8 cellular contexts compared by ENCODE assay signal in the genomic region with DNA sequence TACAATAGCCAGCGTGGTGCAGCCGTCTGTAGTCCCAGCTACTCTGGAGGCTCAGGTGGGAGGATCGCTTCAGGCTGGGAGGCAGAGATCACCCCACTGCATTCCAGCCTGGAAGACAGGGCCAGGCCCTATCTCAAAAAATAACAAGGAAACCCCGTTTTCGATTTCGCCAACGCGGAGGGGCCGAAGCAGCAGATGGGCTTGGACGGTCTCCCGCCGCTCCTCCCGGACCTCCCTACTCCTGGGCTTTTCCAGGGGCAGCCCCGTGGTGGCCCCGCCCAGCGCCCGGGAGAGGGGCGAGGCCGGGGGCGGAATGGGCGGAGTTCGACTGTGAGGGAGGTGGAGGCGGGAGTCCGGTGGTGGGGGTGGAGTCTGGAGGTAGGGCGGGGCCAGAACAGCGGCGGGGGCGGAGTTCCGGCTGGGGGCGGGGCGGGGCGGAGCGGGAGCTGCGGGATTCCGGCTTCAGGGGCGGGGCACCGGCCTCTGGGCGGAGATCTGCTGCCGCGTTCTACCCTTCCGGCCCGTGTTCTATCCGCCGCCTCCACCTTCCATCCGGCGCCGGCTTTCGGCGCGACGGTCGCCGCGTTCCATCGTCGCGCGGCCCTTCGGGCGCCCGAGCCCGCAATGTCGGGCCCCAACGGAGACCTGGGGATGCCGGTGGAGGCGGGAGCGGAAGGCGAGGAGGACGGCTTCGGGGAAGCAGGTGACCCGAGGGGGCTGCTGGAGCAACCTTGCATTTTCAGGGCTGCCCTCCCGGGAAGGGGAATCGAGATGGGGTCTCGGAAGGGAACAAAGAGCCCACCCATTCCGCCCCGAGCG. TPM values are rescaled to one million over a fixed set of nuclear protein-coding genes. Genes with fewer than 3 reads are reported as not detected.
DNase-seq lines count a peak whose midpoint lies in the region; ATAC-seq, FAIRE-seq and TF ChIP-seq lines count a peak whose summit lies in the region.

A gene with protein sequence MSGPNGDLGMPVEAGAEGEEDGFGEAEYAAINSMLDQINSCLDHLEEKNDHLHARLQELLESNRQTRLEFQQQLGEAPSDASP (plus strand): TSS at position 482 of the 819 bp plus-strand sequence. CDS start 143 bp downstream, at position 625.

- peak within 1 kb of the TSS; percentile 85 for H3K4me3 ChIP-seq in coronary artery

- DNase-seq in AG20443 (ENCODE audit: low spot score) (peak; percentile 100), GM19239 (ENCODE audit: insufficient read length, low spot score) (peak; percentile 99), NCI-H69 (lab: John Stamatoyannopoulos, UW) (peak; percentile 97), coronary artery (ENCODE audit: low spot score) (peak; percentile 97), left kidney (ENCODE audit: low read depth, low spot score) (peak; percentile 98)
- DNase-seq in activated CD4-positive, alpha-beta T cell treated with anti-CD3 and anti-CD28 coated beads, Interleukin-2, amount 10 ng/mL, durations not matched to agents 7 days and 5 days = peak; percentile 94
- peak; percentile 94 for DNase-seq in stimulated activated CD4-positive, alpha-beta T cell treated with anti-CD3 and anti-CD28 coated beads, Interleukin-1b, Interleukin-23, amount 100 ng/mL, for 48 hours

- POLR2A ChIA-PET in activated CD4-positive, alpha-beta T cell treated with anti-CD3 and anti-CD28 coated beads, Interleukin-2, amount 10 ng/mL, durations not matched to agents 7 days and 5 days (lab: Charles Lee) = no interaction called here

- H3K4me3 Mint-ChIP-seq in activated CD4-positive, alpha-beta T cell treated with anti-CD3 and anti-CD28 coated beads, Interleukin-2, amount 10 ng/mL, durations not matched to agents 7 days and 5 days = peak within 1 kb of the TSS; percentile 79

- FAIRE-seq in GM19239 (lab: Jason Lieb, UNC) = peak; percentile 26

- ATAC-seq in HG03460 (IDR thresholded peaks at IDR 0.05; ENCODE audit: unreplicated experiment) = peak; percentile 70

- CTCF ChIA-PET in activated CD4-positive, alpha-beta T cell treated with anti-CD3 and anti-CD28 coated beads, Interleukin-2, amount 10 ng/mL, durations not matched to agents 7 days and 5 days (lab: Charles Lee) = interaction anchor here (0.7 to 1.3 kb wide), 7 partner anchors 14 to 83 kb away, joined by 3 to 4 read pairs (median 3); no protein-coding TSS in a partner anchor

- no peaks in the 10 kb centered on the region for H3K9me3 Mint-ChIP-seq in activated CD4-positive, alpha-beta T cell treated with anti-CD3 and anti-CD28 coated beads, Interleukin-2, amount 10 ng/mL, durations not matched to agents 7 days and 5 days

- H3K4me1 Mint-ChIP-seq in activated CD4-positive, alpha-beta T cell treated with anti-CD3 and anti-CD28 coated beads, Interleukin-2, amount 10 ng/mL, durations not matched to agents 7 days and 5 days = peaks cover 27% of the 10 kb centered on the region

- peak within 1 kb of the TSS; percentile 95 for H3K27ac Mint-ChIP-seq in activated CD4-positive, alpha-beta T cell treated with anti-CD3 and anti-CD28 coated beads, Interleukin-2, amount 10 ng/mL, durations not matched to agents 7 days and 5 days

- peaks cover 14% of the 10 kb centered on the region for H3K36me3 Mint-ChIP-seq in activated CD4-positive, alpha-beta T cell treated with anti-CD3 and anti-CD28 coated beads, Interleukin-2, amount 10 ng/mL, durations not matched to agents 7 days and 5 days (ENCODE audit: low read depth)

- H3K27ac ChIP-seq in coronary artery = peak within 1 kb of the TSS; percentile 29 to 84

- H3K27me3 Mint-ChIP-seq in activated CD4-positive, alpha-beta T cell treated with anti-CD3 and anti-CD28 coated beads, Interleukin-2, amount 10 ng/mL, durations not matched to agents 7 days and 5 days = peaks cover 4% of the 10 kb centered on the region

- no peak for TF ChIP-seq CTCF in coronary artery (IDR thresholded peaks at IDR 0.05)

RNA-seq across cellular contexts. Expression of the gene that starts here (rescaled TPM):
- 10 to 100 TPM; 92.5 to 94.2 TPM for total RNA-seq in activated CD4-positive, alpha-beta T cell treated with anti-CD3 and anti-CD28 coated beads, Interleukin-2, amount 10 ng/mL, durations not matched to agents 7 days and 5 days

Comparison
In these comparisons a context has a peak if more than half of its experiments do, and no peak if none do; other contexts are left out.
1. Peak in every context shown above with its lines: DNase-seq, ATAC-seq, H3K4me3 ChIP-seq and H3K27ac ChIP-seq.